ENCODE assay signal across 8 cellular contexts in genomic region chr1:229507951-229508822, GRCh38. TPM values are rescaled to one million over a fixed set of nuclear protein-coding genes. Genes with fewer than 3 reads are reported as not detected.
DNase-seq lines count a peak whose midpoint lies in the region; ATAC-seq and TF ChIP-seq lines count a peak whose summit lies in the region.

TSS of gene NUP133 (minus strand) at chr1:229508341. CDS start at chr1:229508249, 92 bp downstream.

- H3K4me3 ChIP-seq in spleen = peak within 1 kb of the TSS; percentile 77 to 99 (median 89)

- intact Hi-C loops in activated B cell treated with CpG ODN at 0.5 μM for 24 hours (cut with micrococcal nuclease) = loop anchor here (1.0 to 10.0 kb wide), 6 partner anchors 28 to 1423 kb away; partner anchors contain the start of genes ABCB10, ARF1, RAB4A and TAF5L
- intact Hi-C loops in spleen (cut with DNase I; ENCODE audit: low total_unique reads) = no loop called here

- H3K36me3 Mint-ChIP-seq in activated B cell treated with CpG ODN at 0.5 μM for 24 hours (ENCODE audit: low read depth) (peaks cover 23% of the 10 kb centered on the region), immature natural killer cell (no peaks in the 10 kb centered on the region)

- peaks cover 26% of the 10 kb centered on the region for H3K4me1 Mint-ChIP-seq in activated B cell treated with CpG ODN at 0.5 μM for 24 hours
- peaks cover 28 to 33% of the 10 kb centered on the region in 2 donors for H3K4me1 Mint-ChIP-seq in immature natural killer cell

- ATAC-seq in HG03196 (IDR thresholded peaks at IDR 0.05; ENCODE audit: unreplicated experiment) (peak; percentile 93), activated B cell treated with CpG ODN at 0.5 μM for 24 hours (ENCODE audit: low read depth) (peak; percentile 92)

- H3K27ac ChIP-seq in caudate nucleus (ENCODE audit: low read depth, low read length) (peak within 1 kb of the TSS; percentile 97), spleen (peak within 1 kb of the TSS; percentile 90 to 96 (median 96))

- peak within 1 kb of the TSS; percentile 97 for H3K27ac Mint-ChIP-seq in activated B cell treated with CpG ODN at 0.5 μM for 24 hours
- H3K27ac Mint-ChIP-seq in immature natural killer cell = peak within 1 kb of the TSS; percentile 98 to 99 (median 98)

- H3K9me3 Mint-ChIP-seq in activated B cell treated with CpG ODN at 0.5 μM for 24 hours (no peaks in the 10 kb centered on the region), immature natural killer cell (no peaks in the 10 kb centered on the region)

- H3K27me3 Mint-ChIP-seq in activated B cell treated with CpG ODN at 0.5 μM for 24 hours (peaks cover 1% of the 10 kb centered on the region), immature natural killer cell (ENCODE audit: low read depth in 3 of 3) (peaks cover 5 to 28% (median 18%) of the 10 kb centered on the region in 3 donors)

- WGBS in spleen, 5 donors = 0 to 1% (median 1%) methylated on average over 52 to 65 of the region's 65 CpGs

- peaks cover 0 to 25% (median 5%) of the 10 kb centered on the region in 6 donors for H3K36me3 ChIP-seq in spleen

- peak; percentile 97 for DNase-seq in AG08395 (ENCODE audit: low spot score)
- DNase-seq in NCI-H345 (lab: John Stamatoyannopoulos, UW) = peak; percentile 98
- DNase-seq in activated B cell treated with CpG ODN at 0.5 μM for 24 hours = peak; percentile 97
- DNase-seq in caudate nucleus (lab: John Stamatoyannopoulos, UW) = peak in 60 of 61 donors; percentile 82 to 98 (median 94)
- DNase-seq in immature natural killer cell = peak; percentile 95 to 96 (median 95)
- peak; percentile 100 for DNase-seq in spleen

- no peaks in the 10 kb centered on the region for H3K9me3 ChIP-seq in spleen

- H3K4me3 Mint-ChIP-seq in activated B cell treated with CpG ODN at 0.5 μM for 24 hours (peak within 1 kb of the TSS; percentile 90), immature natural killer cell (peak within 1 kb of the TSS; percentile 91 to 93 (median 93))

- no peaks in the 10 kb centered on the region for H3K27me3 ChIP-seq in spleen (replicated peaks in 1 of 7)

- peaks cover 14 to 38% (median 26%) of the 10 kb centered on the region in 6 donors for H3K4me1 ChIP-seq in spleen

- CTCF ChIA-PET in activated B cell treated with CpG ODN at 0.5 μM for 24 hours (lab: Charles Lee) = interaction anchor here (0.8 to 3.8 kb wide), 4 partner anchors 26 to 250 kb away, joined by 3 to 20 read pairs (median 10); no protein-coding TSS in a partner anchor

- TF ChIP-seq POLR2A in GM18951 (IDR thresholded peaks at IDR 0.05; ENCODE audit: extremely low read depth, insufficient read depth, insufficient read length) = peak; percentile 98
- peak; percentile 7 to 83 (median 44) for TF ChIP-seq POLR2A in spleen (IDR thresholded peaks at IDR 0.05)

- in situ Hi-C loops in GM18951 (cut with MboI; ENCODE audit: low sequenced_read_pairs, unreplicated experiment) = no loop called here

- POLR2A ChIA-PET in activated B cell treated with CpG ODN at 0.5 μM for 24 hours (lab: Charles Lee) = interaction anchor here (0.5 to 3.5 kb wide), 12 partner anchors 13 to 1343 kb away, joined by 3 to 47 read pairs (median 5); partner anchors contain the start of genes ABCB10, CCSAP, IBA57 and RAB4A

- TF ChIP-seq CTCF in activated B cell treated with CpG ODN at 0.5 μM for 24 hours (IDR thresholded peaks at IDR 0.05) = no peak
- peak in 3 of 11 experiments; percentile 7 to 23 (median 9) for TF ChIP-seq CTCF in spleen (IDR thresholded peaks at IDR 0.05 in 8 of 11, conservative IDR thresholded peaks at IDR 0.05 in 3 of 11)

RNA-seq across cellular contexts. Expression of gene NUP133, which starts in this region (rescaled TPM):
- total RNA-seq in activated B cell treated with CpG ODN at 0.5 μM for 24 hours (49.6 and 56.2 TPM in 2 replicates), spleen (10 to 100 TPM; 23.0 to 42.8 (median 38.4) TPM)
- polyA plus RNA-seq in immature natural killer cell (10 to 100 TPM; 17.5 to 20.0 (median 18.5) TPM), spleen (10 to 100 TPM; 15.3 to 21.0 (median 17.8) TPM)

Comparison
In these comparisons a context has a peak if more than half of its experiments do, and no peak if none do; other contexts are left out.
1. Peak in every context shown above with its lines: DNase-seq, ATAC-seq, H3K4me3 ChIP-seq and H3K27ac ChIP-seq.